In the genomic region with DNA sequence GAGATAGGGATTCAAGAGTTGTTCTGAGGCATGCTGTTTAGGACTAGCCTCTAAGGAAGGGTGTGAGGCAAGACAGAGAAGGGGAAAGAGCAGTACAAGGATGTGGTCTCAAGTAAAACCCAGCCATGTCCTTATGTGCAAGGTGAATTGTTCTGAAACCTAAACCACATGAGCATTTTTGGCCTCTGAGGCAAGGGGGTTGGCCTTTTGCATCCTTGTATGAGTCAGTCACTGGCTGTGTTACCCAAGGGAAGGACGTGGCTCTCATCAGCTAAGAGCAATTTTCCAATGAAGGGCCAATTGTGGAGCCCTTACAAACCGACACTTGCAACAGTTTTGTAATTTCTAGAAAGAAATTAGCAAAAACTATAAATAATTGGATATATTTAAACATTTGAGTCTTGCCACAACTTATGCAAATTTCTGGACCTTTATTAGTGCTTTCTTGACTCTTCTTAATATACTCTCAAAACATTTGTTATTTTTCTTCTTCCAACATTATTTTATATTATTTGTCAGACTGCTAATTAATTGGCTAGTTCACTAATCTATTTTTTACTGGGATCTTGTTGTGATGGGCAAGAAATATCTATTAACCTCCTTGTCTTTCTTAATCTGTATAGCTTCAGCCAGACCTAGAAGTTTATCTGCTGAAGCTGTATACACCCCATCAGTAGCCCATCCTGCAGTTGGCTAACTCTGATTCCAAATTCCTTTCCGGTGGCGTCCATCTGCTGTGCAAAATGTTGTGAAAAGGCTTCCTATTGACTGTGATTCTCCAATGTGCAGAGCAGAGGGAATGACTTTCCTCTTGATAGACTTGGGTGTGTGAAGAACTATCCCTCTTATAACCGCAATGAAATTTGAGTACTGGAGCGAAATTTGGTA, we compare ENCODE assay signal across 1 cellular context.
TF ChIP-seq lines count a peak whose summit lies in the region.

No MANE protein-coding gene starts in this region.

TF ChIP-seq in IMR-90, 13 proteins besides CTCF, POLR2A, EP300 and RAD21:
- TF ChIP-seq FOS (IDR thresholded peaks at IDR 0.05; ENCODE audit: low read depth, low read length) (no peak), RFX5 (IDR thresholded peaks at IDR 0.05; ENCODE audit: low read depth, low read length) (no peak), CHD1 (IDR thresholded peaks at IDR 0.05; ENCODE audit: low read depth, low read length) (no peak), MAZ (IDR thresholded peaks at IDR 0.05; ENCODE audit: borderline replicate concordance, low read depth, low read length) (no peak), RCOR1 (IDR thresholded peaks at IDR 0.05; ENCODE audit: insufficient replicate concordance, low read length) (no peak), BHLHE40 (IDR thresholded peaks at IDR 0.05; ENCODE audit: low read depth, low read length) (no peak)
- TF ChIP-seq, protein P1, sequence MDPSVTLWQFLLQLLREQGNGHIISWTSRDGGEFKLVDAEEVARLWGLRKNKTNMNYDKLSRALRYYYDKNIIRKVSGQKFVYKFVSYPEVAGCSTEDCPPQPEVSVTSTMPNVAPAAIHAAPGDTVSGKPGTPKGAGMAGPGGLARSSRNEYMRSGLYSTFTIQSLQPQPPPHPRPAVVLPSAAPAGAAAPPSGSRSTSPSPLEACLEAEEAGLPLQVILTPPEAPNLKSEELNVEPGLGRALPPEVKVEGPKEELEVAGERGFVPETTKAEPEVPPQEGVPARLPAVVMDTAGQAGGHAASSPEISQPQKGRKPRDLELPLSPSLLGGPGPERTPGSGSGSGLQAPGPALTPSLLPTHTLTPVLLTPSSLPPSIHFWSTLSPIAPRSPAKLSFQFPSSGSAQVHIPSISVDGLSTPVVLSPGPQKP (IDR thresholded peaks at IDR 0.05; ENCODE audit: borderline replicate concordance, low read depth, low read length), result no peak
- TF ChIP-seq, protein P2, sequence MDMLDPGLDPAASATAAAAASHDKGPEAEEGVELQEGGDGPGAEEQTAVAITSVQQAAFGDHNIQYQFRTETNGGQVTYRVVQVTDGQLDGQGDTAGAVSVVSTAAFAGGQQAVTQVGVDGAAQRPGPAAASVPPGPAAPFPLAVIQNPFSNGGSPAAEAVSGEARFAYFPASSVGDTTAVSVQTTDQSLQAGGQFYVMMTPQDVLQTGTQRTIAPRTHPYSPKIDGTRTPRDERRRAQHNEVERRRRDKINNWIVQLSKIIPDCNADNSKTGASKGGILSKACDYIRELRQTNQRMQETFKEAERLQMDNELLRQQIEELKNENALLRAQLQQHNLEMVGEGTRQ (IDR thresholded peaks at IDR 0.05; ENCODE audit: low read depth, low read length), result no peak
